1 cellular context compared by ENCODE assay signal in genomic region chr2:217117523-217117922, GRCh38.
TF ChIP-seq lines count a peak whose summit lies in the region.

No MANE protein-coding gene starts in this region.

TF ChIP-seq in K562, 482 proteins besides CTCF, POLR2A, EP300 and RAD21 (continued from another document):
- TF ChIP-seq ZBTB40 (IDR thresholded peaks at IDR 0.05), result no peak
- no peak for TF ChIP-seq ZBTB40 (CRISPR knock-in tag; IDR thresholded peaks at IDR 0.05)
- 0 out of 2 replicates have a peak, but pooled peaks have one; percentile 24 for TF ChIP-seq USF1 (CRISPR knock-in tag; IDR thresholded peaks at IDR 0.05)
- TF ChIP-seq USF2 (CRISPR knock-in tag; IDR thresholded peaks at IDR 0.05), result peak; percentile 64
- 0 out of 2 replicates have a peak, but pooled peaks have one; percentile 10 for TF ChIP-seq CBFA2T2 (conservative IDR thresholded peaks at IDR 0.05)
